Comparison of ENCODE assay signal across 20 cellular contexts in genomic region chr10:132715791-132716680, GRCh38.
A peak's percentile ranks its signal among the peaks of the same experiment; 100 is the strongest.
DNase-seq lines count a peak whose midpoint lies in the region; ATAC-seq and TF ChIP-seq lines count a peak whose summit lies in the region.
"Had no signal": no experiment of that assay in that cellular context is flagged by ENCODE, and none has a peak within 500 bp of the region (broad histone marks: within the 10 kb centered on the region; RNA-seq: fewer than 3 reads in every experiment).

No MANE protein-coding gene starts in this region.

- CTCF ChIA-PET in CD4-positive, alpha-beta memory T cell (lab: Charles Lee; ENCODE audit: partially characterized antibody): no interaction called here

- H3K9me3 Mint-ChIP-seq in CD14-positive monocyte (peaks cover 22 to 56% (median 38%) of the 10 kb centered on the region in 7 donors), progenitor cell of endocrine pancreas (ENCODE audit: low read depth) (no peaks in the 10 kb centered on the region)
- H3K9me3 Mint-ChIP-seq in CD4-positive, alpha-beta memory T cell: peaks cover 0 to 2% (median 0%) of the 10 kb centered on the region in 8 donors
- H3K9me3 Mint-ChIP-seq: activated CD4-positive, alpha-beta T cell treated with anti-CD3 and anti-CD28 coated beads, Interleukin-2, amount 10 ng/mL, durations not matched to agents 7 days and 5 days; activated naive CD8-positive, alpha-beta T cell treated with anti-CD3 and anti-CD28 coated beads for 36 hours; effector memory CD8-positive, alpha-beta T cell had no signal

- H3K27ac Mint-ChIP-seq in CD14-positive monocyte (no peak overlapping the region), progenitor cell of endocrine pancreas (no peak overlapping the region)
- no peak overlapping the region for H3K27ac Mint-ChIP-seq in CD4-positive, alpha-beta memory T cell
- H3K27ac Mint-ChIP-seq: activated CD4-positive, alpha-beta T cell treated with anti-CD3 and anti-CD28 coated beads, Interleukin-2, amount 10 ng/mL, durations not matched to agents 7 days and 5 days; activated naive CD8-positive, alpha-beta T cell treated with anti-CD3 and anti-CD28 coated beads for 36 hours; effector memory CD8-positive, alpha-beta T cell; stimulated activated naive CD8-positive, alpha-beta T cell treated with anti-CD3 and anti-CD28 coated beads, Interleukin-15, amount 100 ng/mL, for 72 hours had no signal

- peaks cover 50 to 58% of the 10 kb centered on the region in 2 donors for H3K36me3 Mint-ChIP-seq in CD14-positive monocyte
- H3K36me3 Mint-ChIP-seq in progenitor cell of endocrine pancreas (ENCODE audit: insufficient read depth): peaks cover 6% of the 10 kb centered on the region
- peaks cover 20 to 23% of the 10 kb centered on the region in 2 donors for H3K36me3 Mint-ChIP-seq in CD4-positive, alpha-beta memory T cell

- POLR2A ChIA-PET in CD4-positive, alpha-beta memory T cell (lab: Charles Lee; ENCODE audit: partially characterized antibody): no interaction called here

- H3K27me3 Mint-ChIP-seq in CD14-positive monocyte (ENCODE audit: low read depth in 3 of 3): peaks cover 0 to 2% (median 0%) of the 10 kb centered on the region in 3 donors
- H3K27me3 Mint-ChIP-seq in progenitor cell of endocrine pancreas: no peaks in the 10 kb centered on the region
- no peaks in the 10 kb centered on the region for H3K27me3 Mint-ChIP-seq in CD4-positive, alpha-beta memory T cell
- H3K27me3 Mint-ChIP-seq: activated CD4-positive, alpha-beta T cell treated with anti-CD3 and anti-CD28 coated beads, Interleukin-2, amount 10 ng/mL, durations not matched to agents 7 days and 5 days; activated naive CD8-positive, alpha-beta T cell treated with anti-CD3 and anti-CD28 coated beads for 36 hours; effector memory CD8-positive, alpha-beta T cell; stimulated activated naive CD8-positive, alpha-beta T cell treated with anti-CD3 and anti-CD28 coated beads, Interleukin-15, amount 100 ng/mL, for 72 hours had no signal

- no peaks in the 10 kb centered on the region for H3K36me3 ChIP-seq in CD4-positive, alpha-beta memory T cell (ENCODE audit: insufficient read depth, low read length)
- H3K36me3 ChIP-seq: WERI-Rb-1 had no signal

- H3K9me3 ChIP-seq in CD4-positive, alpha-beta memory T cell (ENCODE audit: control insufficient read depth in 1 of 2, low read length in 2 of 2): no peaks in the 10 kb centered on the region
- H3K9me3 ChIP-seq: esophagus muscularis mucosa had no signal

- no peak for ATAC-seq in GM19328 (IDR thresholded peaks at IDR 0.05; ENCODE audit: unreplicated experiment)
- ATAC-seq: effector memory CD8-positive, alpha-beta T cell; Panc1; stimulated activated naive CD8-positive, alpha-beta T cell treated with anti-CD3 and anti-CD28 coated beads, Interleukin-15, amount 100 ng/mL, for 72 hours had no signal

- H3K4me1 ChIP-seq in CD4-positive, alpha-beta memory T cell (ENCODE audit: insufficient read depth, low read length): no peaks in the 10 kb centered on the region

- no peak overlapping the region for H3K4me3 Mint-ChIP-seq in CD14-positive monocyte
- peak overlapping the region; percentile 26 for H3K4me3 Mint-ChIP-seq in progenitor cell of endocrine pancreas (ENCODE audit: low read depth)
- peak overlapping the region in 1 of 8 donors; percentile 57 for H3K4me3 Mint-ChIP-seq in CD4-positive, alpha-beta memory T cell
- H3K4me3 Mint-ChIP-seq: activated CD4-positive, alpha-beta T cell treated with anti-CD3 and anti-CD28 coated beads, Interleukin-2, amount 10 ng/mL, durations not matched to agents 7 days and 5 days; activated naive CD8-positive, alpha-beta T cell treated with anti-CD3 and anti-CD28 coated beads for 36 hours; effector memory CD8-positive, alpha-beta T cell; stimulated activated naive CD8-positive, alpha-beta T cell treated with anti-CD3 and anti-CD28 coated beads, Interleukin-15, amount 100 ng/mL, for 72 hours had no signal

- peak overlapping the region; percentile 95 for H3K27ac ChIP-seq in angular gyrus (ENCODE audit: low read depth, low read length)
- no peak overlapping the region for H3K27ac ChIP-seq in CD4-positive, alpha-beta memory T cell (ENCODE audit: low read depth, low read length)
- H3K27ac ChIP-seq: WERI-Rb-1 had no signal

- intact Hi-C loops in CD14-positive monocyte (cut with micrococcal nuclease): no loop called here
- intact Hi-C loops in CD4-positive, alpha-beta memory T cell (cut with micrococcal nuclease): no loop called here

- TF ChIP-seq CTCF in CD14-positive monocyte (IDR thresholded peaks at IDR 0.05) (no peak), progenitor cell of endocrine pancreas (IDR thresholded peaks at IDR 0.05; ENCODE audit: unreplicated experiment) (no peak)

- H3K27me3 ChIP-seq in CD4-positive, alpha-beta memory T cell (ENCODE audit: insufficient read depth, low read length): no peaks in the 10 kb centered on the region
- H3K27me3 ChIP-seq: esophagus muscularis mucosa had no signal

- H3K4me1 Mint-ChIP-seq in CD14-positive monocyte: no peaks in the 10 kb centered on the region
- peaks cover 4% of the 10 kb centered on the region for H3K4me1 Mint-ChIP-seq in progenitor cell of endocrine pancreas (ENCODE audit: low read depth)
- H3K4me1 Mint-ChIP-seq in CD4-positive, alpha-beta memory T cell: peaks cover 0 to 8% (median 3%) of the 10 kb centered on the region in 4 donors
- H3K4me1 Mint-ChIP-seq: activated CD4-positive, alpha-beta T cell treated with anti-CD3 and anti-CD28 coated beads, Interleukin-2, amount 10 ng/mL, durations not matched to agents 7 days and 5 days; activated naive CD8-positive, alpha-beta T cell treated with anti-CD3 and anti-CD28 coated beads for 36 hours; stimulated activated naive CD8-positive, alpha-beta T cell treated with anti-CD3 and anti-CD28 coated beads, Interleukin-15, amount 100 ng/mL, for 72 hours had no signal

- no peak overlapping the region for H3K4me3 ChIP-seq in CD4-positive, alpha-beta memory T cell (ENCODE audit: low read length in 2 of 2)
- H3K4me3 ChIP-seq: esophagus muscularis mucosa had no signal

- DNase-seq in CD14-positive monocyte (ENCODE audit: low spot score) (peak; percentile 42), islet precursor cell (peak; percentile 43), progenitor cell of endocrine pancreas (ENCODE audit: low spot score, unreplicated experiment) (no peak), NCI-H1105 (lab: John Stamatoyannopoulos, UW) (no peak), midbrain (lab: John Stamatoyannopoulos, UW) (no peak)
- no peak for DNase-seq in CD4-positive, alpha-beta memory T cell
- DNase-seq: activated CD4-positive, alpha-beta T cell treated with anti-CD3 and anti-CD28 coated beads, Interleukin-2, amount 10 ng/mL, durations not matched to agents 7 days and 5 days; activated naive CD8-positive, alpha-beta T cell treated with anti-CD3 and anti-CD28 coated beads for 36 hours; effector memory CD8-positive, alpha-beta T cell; EL; GOT3; NCI-H1417 treated with DMSO at 0.1 percent for 48 hours; NCI-H510A treated with DMSO at 0.1 percent for 48 hours; stimulated activated CD4-positive, alpha-beta T cell treated with anti-CD3 and anti-CD28 coated beads, Interleukin-12 subunit alpha, Interleukin-12 subunit beta, amount 100 ng/mL, for 4 hours; stimulated activated naive CD8-positive, alpha-beta T cell treated with anti-CD3 and anti-CD28 coated beads, Interleukin-15, amount 100 ng/mL, for 72 hours; WERI-Rb-1 had no signal

Comparison
In these comparisons a context has a peak if more than half of its experiments do, and no peak if none do; other contexts are left out.
1. DNase-seq: peak in CD14-positive monocyte (single experiment) and islet precursor cell (single experiment); none in progenitor cell of endocrine pancreas (single experiment), NCI-H1105 (single experiment), midbrain (single experiment) and CD4-positive, alpha-beta memory T cell (0 of 5).